ENCODE assay signal across 9 cellular contexts in genomic region chr18:49944681-49945080, GRCh38.
A peak's percentile ranks its signal among the peaks of the same experiment; 100 is the strongest.
DNase-seq lines count a peak whose midpoint lies in the region; ATAC-seq, FAIRE-seq and TF ChIP-seq lines count a peak whose summit lies in the region.
"Had no signal": no experiment of that assay in that cellular context is flagged by ENCODE, and none has a peak within 500 bp of the region (broad histone marks: within the 10 kb centered on the region; RNA-seq: fewer than 3 reads in every experiment).

No MANE protein-coding gene starts in this region.

- H3K4me1 ChIP-seq in DND-41 (ENCODE audit: insufficient read depth, low read length), result no peaks in the 10 kb centered on the region
- H3K4me1 ChIP-seq in liver (ENCODE audit: control insufficient read depth in 4 of 4, insufficient read depth in 4 of 4, low read length in 3 of 4), result no peaks in the 10 kb centered on the region

- H2AFZ ChIP-seq in DND-41 (ENCODE audit: low read depth, low read length), result no peak overlapping the region

- no peak overlapping the region for H3K27ac ChIP-seq in DND-41 (ENCODE audit: low read length)
- no peak overlapping the region for H3K27ac ChIP-seq in liver (ENCODE audit: low read depth in 1 of 2, low read length in 2 of 2)

- no peaks in the 10 kb centered on the region for H4K20me1 ChIP-seq in DND-41 (ENCODE audit: insufficient read depth, low read length)

- ATAC-seq in DND-41 (ENCODE audit: insufficient read depth, low read depth) (no peak), HG02970 (IDR thresholded peaks at IDR 0.05; ENCODE audit: low FRiP score, unreplicated experiment) (no peak)

- H3K4me3 ChIP-seq in DND-41 (ENCODE audit: low read depth in 1 of 2, low read length in 2 of 2), result no peak overlapping the region
- H3K4me3 ChIP-seq in HFF-Myc (replicated peaks; ENCODE audit: low read depth, low read length), result no peak overlapping the region
- no peak overlapping the region for H3K4me3 ChIP-seq in astrocyte of the cerebellum (ENCODE audit: low read depth, low read length)
- no peak overlapping the region for H3K4me3 ChIP-seq in liver (ENCODE audit: low read depth in 1 of 3, low read length in 3 of 3)

- no peak overlapping the region for H3K4me2 ChIP-seq in DND-41 (ENCODE audit: insufficient read depth, low read length)

- H3K27me3 ChIP-seq in DND-41 (ENCODE audit: insufficient read depth, low read length, poor library complexity) (peaks cover 21% of the 10 kb centered on the region), liver (ENCODE audit: control insufficient read depth in 4 of 4, insufficient read depth in 4 of 4, low read length in 3 of 4) (no peaks in the 10 kb centered on the region)

- in situ Hi-C loops in astrocyte of the cerebellum (cut with HindIII; ENCODE audit: low sequenced_read_pairs), result no loop called here

- TF ChIP-seq RAD21 in liver (IDR thresholded peaks at IDR 0.05), result peak; percentile 60 to 73

- FAIRE-seq in HTR-8/SVneo (lab: Jason Lieb, UNC), result no peak
- FAIRE-seq: endothelial cell of umbilical vein had no signal

- H3K36me3 ChIP-seq in DND-41 (ENCODE audit: insufficient read depth, low read length), result no peaks in the 10 kb centered on the region
- H3K36me3 ChIP-seq in liver (ENCODE audit: control insufficient read depth in 4 of 4, insufficient read depth in 3 of 4, low read depth in 1 of 4, low read length in 3 of 4), result no peaks in the 10 kb centered on the region

- TF ChIP-seq CTCF in DND-41 (IDR thresholded peaks at IDR 0.05; ENCODE audit: borderline replicate concordance, extremely low read depth, low read length, poor library complexity, severe bottlenecking) (peak; percentile 35), HFF-Myc (IDR thresholded peaks at IDR 0.05; ENCODE audit: low read depth, low read length, missing control alignments) (peak; percentile 20), astrocyte of the cerebellum (IDR thresholded peaks at IDR 0.05; ENCODE audit: low read depth, low read length, missing control alignments) (peak; percentile 8), liver (IDR thresholded peaks at IDR 0.05; ENCODE audit: low read depth, low read length, missing input control) (peak; percentile 23)

- peak; percentile 6 for DNase-seq in DND-41
- no peak for DNase-seq in HFF-Myc (ENCODE audit: extremely low read depth, low read depth)
- DNase-seq in astrocyte of the cerebellum (ENCODE audit: low read depth), result no peak
- DNase-seq in nucleus accumbens (lab: John Stamatoyannopoulos, UW), result no peak
- DNase-seq in stimulated activated CD4-positive, alpha-beta T cell treated with anti-CD3 and anti-CD28 coated beads, Interleukin-4, amount 100 ng/mL, for 1 hour, result no peak
- DNase-seq in HTR-8/SVneo (ENCODE audit: insufficient read length, low spot score), result no peak

- no peaks in the 10 kb centered on the region for H3K79me2 ChIP-seq in DND-41 (ENCODE audit: insufficient read depth, low read length)

- H3K9ac ChIP-seq in DND-41 (ENCODE audit: low read depth, low read length) (no peak overlapping the region), liver (ENCODE audit: low read depth in 1 of 2, low read length in 2 of 2) (no peak overlapping the region)

- no peaks in the 10 kb centered on the region for H3K9me3 ChIP-seq in DND-41 (ENCODE audit: insufficient read depth, low read length, severe bottlenecking)
- no peaks in the 10 kb centered on the region for H3K9me3 ChIP-seq in liver (ENCODE audit: control insufficient read depth in 4 of 4, low read length in 3 of 4)

- WGBS in liver, result 78% methylated on average over 8 of the region's 8 CpGs

TF ChIP-seq in liver, 16 proteins besides CTCF, POLR2A, EP300 and RAD21:
- TF ChIP-seq SP1 (IDR thresholded peaks at IDR 0.05), result no peak
- no peak for TF ChIP-seq ZBTB33 (IDR thresholded peaks at IDR 0.05)
- TF ChIP-seq GABPA (IDR thresholded peaks at IDR 0.05 in 1 of 2, conservative IDR thresholded peaks at IDR 0.05 in 1 of 2), result no peak
- TF ChIP-seq, protein P1, sequence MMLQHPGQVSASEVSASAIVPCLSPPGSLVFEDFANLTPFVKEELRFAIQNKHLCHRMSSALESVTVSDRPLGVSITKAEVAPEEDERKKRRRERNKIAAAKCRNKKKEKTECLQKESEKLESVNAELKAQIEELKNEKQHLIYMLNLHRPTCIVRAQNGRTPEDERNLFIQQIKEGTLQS (IDR thresholded peaks at IDR 0.05), result no peak
